11 cellular contexts compared by ENCODE assay signal in genomic region chr5:130198927-130199326, GRCh38.
DNase-seq lines count a peak whose midpoint lies in the region; ATAC-seq, FAIRE-seq and TF ChIP-seq lines count a peak whose summit lies in the region.
"Had no signal": no experiment of that assay in that cellular context is flagged by ENCODE, and none has a peak within 500 bp of the region (broad histone marks: within the 10 kb centered on the region; RNA-seq: fewer than 3 reads in every experiment).

No MANE protein-coding gene starts in this region.

- peak; percentile 37 for TF ChIP-seq CTCF in Panc1 (IDR thresholded peaks at IDR 0.05)
- peak; percentile 19 to 62 (median 29) for TF ChIP-seq CTCF in keratinocyte (optimal IDR thresholded peaks at IDR 0.05 in 1 of 3, IDR thresholded peaks at IDR 0.05 in 1 of 3, conservative IDR thresholded peaks at IDR 0.05 in 1 of 3; ENCODE audit: extremely low read depth in 1 of 3, insufficient read depth in 2 of 3, low read length in 3 of 3)
- TF ChIP-seq CTCF in suprapubic skin (IDR thresholded peaks at IDR 0.05): no peak

- WGBS in suprapubic skin: 90% methylated on average over 3 of the region's 3 CpGs

- H3K36me3 ChIP-seq in H7 (replicated peaks; ENCODE audit: control insufficient read depth, insufficient read depth, low read length): no peaks in the 10 kb centered on the region
- no peaks in the 10 kb centered on the region for H3K36me3 ChIP-seq in Panc1 (ENCODE audit: control insufficient read depth, insufficient read depth, low read length)
- H3K36me3 ChIP-seq in keratinocyte (ENCODE audit: control insufficient read depth in 2 of 2, extremely low read depth in 1 of 2, insufficient read depth in 2 of 2, low read length in 2 of 2): no peaks in the 10 kb centered on the region
- no peaks in the 10 kb centered on the region for H3K36me3 ChIP-seq in suprapubic skin
- H3K36me3 ChIP-seq: SJSA1 had no signal

- in situ Hi-C loops in Panc1 (cut with HindIII; ENCODE audit: low pct_unique_long_range_greater_than_20kb, low sequenced_read_pairs): no loop called here

- peaks cover 0 to 2% (median 0%) of the 10 kb centered on the region in 4 donors for H3K4me1 Mint-ChIP-seq in naive thymus-derived CD8-positive, alpha-beta T cell

- no peaks in the 10 kb centered on the region for H3K36me3 Mint-ChIP-seq in naive thymus-derived CD8-positive, alpha-beta T cell
- H3K36me3 Mint-ChIP-seq: activated naive CD4-positive, alpha-beta T cell treated with anti-CD3 and anti-CD28 coated beads, Interleukin-2, amount 50 U/mL, for 72 hours had no signal

- H3K27ac Mint-ChIP-seq in naive thymus-derived CD8-positive, alpha-beta T cell: no peak overlapping the region
- H3K27ac Mint-ChIP-seq: activated naive CD4-positive, alpha-beta T cell treated with anti-CD3 and anti-CD28 coated beads, Interleukin-2, amount 50 U/mL, for 72 hours; HFFc6 had no signal

- H4K20me1 ChIP-seq in keratinocyte (ENCODE audit: control insufficient read depth, extremely low read depth, insufficient read depth, low read length): no peaks in the 10 kb centered on the region

- no peaks in the 10 kb centered on the region for H3K4me1 ChIP-seq in Panc1 (ENCODE audit: control insufficient read depth, insufficient read depth, low read length)
- no peaks in the 10 kb centered on the region for H3K4me1 ChIP-seq in keratinocyte (ENCODE audit: control insufficient read depth, extremely low read depth, insufficient read depth, low read length)
- no peaks in the 10 kb centered on the region for H3K4me1 ChIP-seq in suprapubic skin
- H3K4me1 ChIP-seq: SJSA1 had no signal

- H3K27ac ChIP-seq in Panc1 (ENCODE audit: low read length): no peak overlapping the region
- H3K27ac ChIP-seq in keratinocyte (ENCODE audit: control insufficient read depth, insufficient read depth, low read length): no peak overlapping the region
- no peak overlapping the region for H3K27ac ChIP-seq in suprapubic skin
- H3K27ac ChIP-seq: SJSA1 had no signal

- dilution Hi-C loops in keratinocyte (cut with MboI; ENCODE audit: extremely low pct_ligation_motif_present, low sequenced_read_pairs): no loop called here

- H3K9ac ChIP-seq in keratinocyte (ENCODE audit: control insufficient read depth, extremely low read depth, insufficient read depth, low read length): no peak overlapping the region

- no peak overlapping the region for H3K4me2 ChIP-seq in keratinocyte (ENCODE audit: control insufficient read depth, extremely low read depth, insufficient read depth, low read depth, low read length)

- H3K9me3 ChIP-seq in Panc1 (ENCODE audit: control insufficient read depth, insufficient read depth, low read depth, low read length) (no peaks in the 10 kb centered on the region), keratinocyte (ENCODE audit: control insufficient read depth, low read depth, low read length) (no peaks in the 10 kb centered on the region), suprapubic skin (no peaks in the 10 kb centered on the region)

- BruUV-seq in Panc1 (replicated peaks; lab: Mats Ljungman, UMichigan): no TSS peak

- no peaks in the 10 kb centered on the region for H3K79me2 ChIP-seq in keratinocyte (ENCODE audit: control insufficient read depth, insufficient read depth, low read length)

- no peak overlapping the region for H3K4me3 Mint-ChIP-seq in naive thymus-derived CD8-positive, alpha-beta T cell
- H3K4me3 Mint-ChIP-seq: HFFc6 had no signal

- H3K27me3 ChIP-seq in H7 (ENCODE audit: control insufficient read depth, insufficient read depth, low read length) (no peaks in the 10 kb centered on the region), Panc1 (ENCODE audit: control insufficient read depth, insufficient read depth, low read length) (no peaks in the 10 kb centered on the region), keratinocyte (ENCODE audit: control insufficient read depth, extremely low read depth, insufficient read depth, low read length) (no peaks in the 10 kb centered on the region), suprapubic skin (no peaks in the 10 kb centered on the region)
- H3K27me3 ChIP-seq: SJSA1 had no signal

- intact Hi-C loops in Panc1 (cut with micrococcal nuclease; ENCODE audit: unreplicated experiment): no loop called here

- H3K4me3 ChIP-seq in H7 (ENCODE audit: insufficient read depth, low read depth, low read length) (no peak overlapping the region), Panc1 (ENCODE audit: low read depth in 2 of 2, low read length in 2 of 2) (no peak overlapping the region), keratinocyte (ENCODE audit: control insufficient read depth in 2 of 3, extremely low read depth in 1 of 3, insufficient read depth in 2 of 3, low read depth in 1 of 3, low read length in 3 of 3) (no peak overlapping the region), suprapubic skin (no peak overlapping the region)
- H3K4me3 ChIP-seq: SJSA1 had no signal

- TF ChIP-seq POLR2A in suprapubic skin (IDR thresholded peaks at IDR 0.05): no peak

- POLR2A ChIA-PET in Panc1 (lab: Charles Lee): no interaction called here
- POLR2A ChIA-PET in naive thymus-derived CD8-positive, alpha-beta T cell (lab: Charles Lee): no interaction called here

- peak; percentile 92 for FAIRE-seq in keratinocyte (lab: Jason Lieb, UNC)

- H3K9me3 Mint-ChIP-seq in naive thymus-derived CD8-positive, alpha-beta T cell: peaks cover 0 to 5% (median 0%) of the 10 kb centered on the region in 9 donors

- TF ChIP-seq EP300 in suprapubic skin (IDR thresholded peaks at IDR 0.05): no peak

- no peak for ATAC-seq in Panc1
- no peak for ATAC-seq in naive thymus-derived CD8-positive, alpha-beta T cell
- ATAC-seq: activated naive CD4-positive, alpha-beta T cell treated with anti-CD3 and anti-CD28 coated beads, Interleukin-2, amount 50 U/mL, for 72 hours had no signal

- DNase-seq in GM04504 (ENCODE audit: low read depth): peak; percentile 7
- DNase-seq in H7: peak; percentile 28
- peak; percentile 7 for DNase-seq in Panc1 (ENCODE audit: low read depth, low spot score)
- no peak for DNase-seq in keratinocyte (ENCODE audit: low read depth, low spot score)
- DNase-seq in activated effector memory CD4-positive, alpha-beta T cell treated with Interleukin-2 at 50 U/mL for 16 hours: no peak
- DNase-seq in mucosa of gallbladder (ENCODE audit: low spot score): no peak
- DNase-seq in naive thymus-derived CD8-positive, alpha-beta T cell: no peak
- no peak for DNase-seq in suprapubic skin (ENCODE audit: low spot score in 2 of 2)
- DNase-seq: HFFc6 had no signal

- H2AFZ ChIP-seq in keratinocyte (ENCODE audit: control insufficient read depth, low read length): no peak overlapping the region

- CTCF ChIA-PET in Panc1 (lab: Charles Lee): no interaction called here

- H3K27me3 Mint-ChIP-seq in naive thymus-derived CD8-positive, alpha-beta T cell: peaks cover 0 to 26% (median 5%) of the 10 kb centered on the region in 5 donors

- H3K9me1 ChIP-seq in keratinocyte (ENCODE audit: control insufficient read depth, extremely low read depth, insufficient read depth, low read length): no peaks in the 10 kb centered on the region

Comparison
In these comparisons a context has a peak if more than half of its experiments do, and no peak if none do; other contexts are left out.
1. DNase-seq: peak in GM04504 (single experiment), H7 (single experiment) and Panc1 (single experiment); none in keratinocyte (single experiment), activated effector memory CD4-positive, alpha-beta T cell treated with Interleukin-2 at 50 U/mL for 16 hours (single experiment), mucosa of gallbladder (single experiment), naive thymus-derived CD8-positive, alpha-beta T cell (0 of 10) and suprapubic skin (0 of 2).
2. CTCF ChIP-seq: peak in Panc1 (single experiment) and keratinocyte (3 of 3); none in suprapubic skin (0 of 2).